1 cellular context compared by ENCODE assay signal in genomic region chr5:78597068-78597857, GRCh38.
TF ChIP-seq lines count a peak whose summit lies in the region.

No MANE protein-coding gene starts in this region.

TF ChIP-seq in HepG2, 621 proteins besides CTCF, POLR2A, EP300 and RAD21 (continued from another document):
- TF ChIP-seq, protein P1, sequence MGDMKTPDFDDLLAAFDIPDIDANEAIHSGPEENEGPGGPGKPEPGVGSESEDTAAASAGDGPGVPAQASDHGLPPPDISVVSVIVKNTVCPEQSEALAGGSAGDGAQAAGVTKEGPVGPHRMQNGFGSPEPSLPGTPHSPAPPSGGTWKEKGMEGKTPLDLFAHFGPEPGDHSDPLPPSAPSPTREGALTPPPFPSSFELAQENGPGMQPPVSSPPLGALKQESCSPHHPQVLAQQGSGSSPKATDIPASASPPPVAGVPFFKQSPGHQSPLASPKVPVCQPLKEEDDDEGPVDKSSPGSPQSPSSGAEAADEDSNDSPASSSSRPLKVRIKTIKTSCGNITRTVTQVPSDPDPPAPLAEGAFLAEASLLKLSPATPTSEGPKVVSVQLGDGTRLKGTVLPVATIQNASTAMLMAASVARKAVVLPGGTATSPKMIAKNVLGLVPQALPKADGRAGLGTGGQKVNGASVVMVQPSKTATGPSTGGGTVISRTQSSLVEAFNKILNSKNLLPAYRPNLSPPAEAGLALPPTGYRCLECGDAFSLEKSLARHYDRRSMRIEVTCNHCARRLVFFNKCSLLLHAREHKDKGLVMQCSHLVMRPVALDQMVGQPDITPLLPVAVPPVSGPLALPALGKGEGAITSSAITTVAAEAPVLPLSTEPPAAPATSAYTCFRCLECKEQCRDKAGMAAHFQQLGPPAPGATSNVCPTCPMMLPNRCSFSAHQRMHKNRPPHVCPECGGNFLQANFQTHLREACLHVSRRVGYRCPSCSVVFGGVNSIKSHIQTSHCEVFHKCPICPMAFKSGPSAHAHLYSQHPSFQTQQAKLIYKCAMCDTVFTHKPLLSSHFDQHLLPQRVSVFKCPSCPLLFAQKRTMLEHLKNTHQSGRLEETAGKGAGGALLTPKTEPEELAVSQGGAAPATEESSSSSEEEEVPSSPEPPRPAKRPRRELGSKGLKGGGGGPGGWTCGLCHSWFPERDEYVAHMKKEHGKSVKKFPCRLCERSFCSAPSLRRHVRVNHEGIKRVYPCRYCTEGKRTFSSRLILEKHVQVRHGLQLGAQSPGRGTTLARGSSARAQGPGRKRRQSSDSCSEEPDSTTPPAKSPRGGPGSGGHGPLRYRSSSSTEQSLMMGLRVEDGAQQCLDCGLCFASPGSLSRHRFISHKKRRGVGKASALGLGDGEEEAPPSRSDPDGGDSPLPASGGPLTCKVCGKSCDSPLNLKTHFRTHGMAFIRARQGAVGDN (CRISPR knock-in tag; IDR thresholded peaks at IDR 0.05), result peak; percentile 49; the same call in 1 of the 2 replicates
- TF ChIP-seq CEBPB (IDR thresholded peaks at IDR 0.05; ENCODE audit: borderline replicate concordance, low read depth, low read length) (no peak), ESRRA (CRISPR knock-in tag; IDR thresholded peaks at IDR 0.05; ENCODE audit: low read depth) (peak; percentile 34; the same call in 1 of the 2 replicates), CBX5 (CRISPR knock-in tag; IDR thresholded peaks at IDR 0.05; ENCODE audit: borderline replicate concordance) (peak; percentile 27; the same call in 1 of the 2 replicates), ZNF12 (CRISPR knock-in tag; IDR thresholded peaks at IDR 0.05) (peak; percentile 40; the same call in 1 of the 2 replicates), HDAC6 (IDR thresholded peaks at IDR 0.05; ENCODE audit: low read depth, low read length) (no peak), ZBTB21 (CRISPR knock-in tag; IDR thresholded peaks at IDR 0.05) (peak; percentile 76; the same call in 1 of the 2 replicates)
- TF ChIP-seq, protein P2, sequence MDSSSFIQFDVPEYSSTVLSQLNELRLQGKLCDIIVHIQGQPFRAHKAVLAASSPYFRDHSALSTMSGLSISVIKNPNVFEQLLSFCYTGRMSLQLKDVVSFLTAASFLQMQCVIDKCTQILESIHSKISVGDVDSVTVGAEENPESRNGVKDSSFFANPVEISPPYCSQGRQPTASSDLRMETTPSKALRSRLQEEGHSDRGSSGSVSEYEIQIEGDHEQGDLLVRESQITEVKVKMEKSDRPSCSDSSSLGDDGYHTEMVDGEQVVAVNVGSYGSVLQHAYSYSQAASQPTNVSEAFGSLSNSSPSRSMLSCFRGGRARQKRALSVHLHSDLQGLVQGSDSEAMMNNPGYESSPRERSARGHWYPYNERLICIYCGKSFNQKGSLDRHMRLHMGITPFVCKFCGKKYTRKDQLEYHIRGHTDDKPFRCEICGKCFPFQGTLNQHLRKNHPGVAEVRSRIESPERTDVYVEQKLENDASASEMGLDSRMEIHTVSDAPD (CRISPR knock-in tag; IDR thresholded peaks at IDR 0.05), result no peak
